10 cellular contexts compared by ENCODE assay signal in genomic region chr16:80852261-80852872, GRCh38. TPM values are rescaled to one million over a fixed set of nuclear protein-coding genes. Genes with fewer than 3 reads are reported as not detected.
DNase-seq lines count a peak whose midpoint lies in the region; ATAC-seq and TF ChIP-seq lines count a peak whose summit lies in the region.
"Had no signal": no experiment of that assay in that cellular context is flagged by ENCODE, and none has a peak within 500 bp of the region (broad histone marks: within the 10 kb centered on the region; RNA-seq: fewer than 3 reads in every experiment).

No MANE protein-coding gene starts in this region.

- TF ChIP-seq CTCF in Peyer's patch (IDR thresholded peaks at IDR 0.05) = peak in 4 of 6 experiments; percentile 12 to 40 (median 25)
- TF ChIP-seq CTCF in fibroblast of villous mesenchyme (IDR thresholded peaks at IDR 0.05; ENCODE audit: insufficient read depth, low read depth, low read length) = peak; percentile 63
- peak in 3 of 5 experiments; percentile 16 to 39 (median 29) for TF ChIP-seq CTCF in transverse colon (IDR thresholded peaks at IDR 0.05)

- H3K4me3 Mint-ChIP-seq in activated T-helper 17 cell treated with anti-CD3 and anti-CD28 coated beads, Interleukin-2, amount 50 U/mL, for 72 hours = no peak overlapping the region
- H3K4me3 Mint-ChIP-seq: activated B cell treated with CpG ODN at 0.5 μM for 24 hours; naive thymus-derived CD4-positive, alpha-beta T cell had no signal

- in situ Hi-C loops in transverse colon (cut with MboI; ENCODE audit: low pct_ligation_motif_present in 1 of 4, low pct_unique_long_range_greater_than_20kb in 1 of 4, low sequenced_read_pairs in 3 of 4) = no loop called here

- no peak overlapping the region for H3K27ac ChIP-seq in Peyer's patch
- no peak overlapping the region for H3K27ac ChIP-seq in transverse colon

- no peaks in the 10 kb centered on the region for H3K9me3 ChIP-seq in Peyer's patch
- no peaks in the 10 kb centered on the region for H3K9me3 ChIP-seq in transverse colon

- no peaks in the 10 kb centered on the region for H3K9me3 Mint-ChIP-seq in activated T-helper 17 cell treated with anti-CD3 and anti-CD28 coated beads, Interleukin-2, amount 50 U/mL, for 72 hours
- H3K9me3 Mint-ChIP-seq: activated B cell treated with CpG ODN at 0.5 μM for 24 hours; naive thymus-derived CD4-positive, alpha-beta T cell had no signal

- H3K27ac Mint-ChIP-seq in activated T-helper 17 cell treated with anti-CD3 and anti-CD28 coated beads, Interleukin-2, amount 50 U/mL, for 72 hours = no peak overlapping the region
- H3K27ac Mint-ChIP-seq: activated B cell treated with CpG ODN at 0.5 μM for 24 hours; naive thymus-derived CD4-positive, alpha-beta T cell had no signal

- H3K27me3 Mint-ChIP-seq in activated T-helper 17 cell treated with anti-CD3 and anti-CD28 coated beads, Interleukin-2, amount 50 U/mL, for 72 hours = peaks cover 14% of the 10 kb centered on the region

- H3K36me3 ChIP-seq in Peyer's patch (no peaks in the 10 kb centered on the region), transverse colon (no peaks in the 10 kb centered on the region)

- H3K36me3 Mint-ChIP-seq in activated T-helper 17 cell treated with anti-CD3 and anti-CD28 coated beads, Interleukin-2, amount 50 U/mL, for 72 hours (ENCODE audit: low read depth) = no peaks in the 10 kb centered on the region
- H3K36me3 Mint-ChIP-seq: naive thymus-derived CD4-positive, alpha-beta T cell had no signal

- DNase-seq in activated effector memory CD4-positive, alpha-beta T cell treated with anti-CD3 and anti-CD28 coated beads, Interleukin-2, amount 50 U/mL, for 16 hours = peak; percentile 63
- DNase-seq in activated effector memory CD4-positive, alpha-beta T cell treated with Interleukin-2 at 50 U/mL for 16 hours = no peak
- peak in 1 of 3 donors; percentile 49 for DNase-seq in Peyer's patch
- DNase-seq in fibroblast of villous mesenchyme (ENCODE audit: low read depth) = peak; percentile 56
- DNase-seq in transverse colon = peak; percentile 11
- DNase-seq in cerebellar nuclear complex (lab: John Stamatoyannopoulos, UW) = no peak
- no peak for DNase-seq in NCI-H2029 treated with DMSO at 0.1 percent for 48 hours (lab: John Stamatoyannopoulos, UW)
- DNase-seq: activated B cell treated with CpG ODN at 0.5 μM for 24 hours had no signal

- H3K27me3 ChIP-seq in Peyer's patch (no peaks in the 10 kb centered on the region), transverse colon (no peaks in the 10 kb centered on the region)

- H3K4me3 ChIP-seq in Peyer's patch (no peak overlapping the region), fibroblast of villous mesenchyme (ENCODE audit: low read depth, low read length) (no peak overlapping the region), transverse colon (no peak overlapping the region)

- no peaks in the 10 kb centered on the region for H3K4me1 Mint-ChIP-seq in activated T-helper 17 cell treated with anti-CD3 and anti-CD28 coated beads, Interleukin-2, amount 50 U/mL, for 72 hours
- H3K4me1 Mint-ChIP-seq: naive thymus-derived CD4-positive, alpha-beta T cell had no signal

- H3K4me1 ChIP-seq in Peyer's patch (no peaks in the 10 kb centered on the region), transverse colon (no peaks in the 10 kb centered on the region)

- no peak for TF ChIP-seq EP300 in transverse colon (IDR thresholded peaks at IDR 0.05; ENCODE audit: low read depth)

- WGBS in transverse colon (ENCODE audit: low coverage in 1 of 2), 2 donors = 94 to 97% methylated on average over 5 of the region's 5 CpGs

- intact Hi-C loops in transverse colon (cut with DNase I; ENCODE audit: low total_unique reads) = no loop called here

- TF ChIP-seq POLR2A in Peyer's patch (IDR thresholded peaks at IDR 0.05) (no peak), transverse colon (IDR thresholded peaks at IDR 0.05) (no peak)

- ATAC-seq in activated T-helper 17 cell treated with anti-CD3 and anti-CD28 coated beads, Interleukin-2, amount 50 U/mL, for 72 hours (replicated peaks) = no peak
- ATAC-seq: naive thymus-derived CD4-positive, alpha-beta T cell had no signal

RNA-seq across cellular contexts. Expression of gene CDYL2, which starts 48.0 kb away (rescaled TPM):
- 10 to 100 TPM in 2 of 4 donors, 1 to 10 TPM in 2; 7.4 to 18.6 (median 9.4) TPM for total RNA-seq in Peyer's patch
- total RNA-seq in fibroblast of villous mesenchyme = 9.3 and 14.2 TPM in 2 replicates
- 1 to 10 TPM in 3 of 4 donors, under 1 TPM in 1; 0.80 to 3.5 (median 2.3) TPM for total RNA-seq in transverse colon
- total RNA-seq in activated T-helper 17 cell treated with anti-CD3 and anti-CD28 coated beads, Interleukin-2, amount 50 U/mL, for 72 hours = 10 to 100 TPM; 26.3 to 40.3 TPM

Comparison
In these comparisons a context has a peak if more than half of its experiments do, and no peak if none do; other contexts are left out.
1. DNase-seq: peak in activated effector memory CD4-positive, alpha-beta T cell treated with anti-CD3 and anti-CD28 coated beads, Interleukin-2, amount 50 U/mL, for 16 hours (single experiment), fibroblast of villous mesenchyme (single experiment) and transverse colon (single experiment); none in activated effector memory CD4-positive, alpha-beta T cell treated with Interleukin-2 at 50 U/mL for 16 hours (single experiment), cerebellar nuclear complex (0 of 2) and NCI-H2029 treated with DMSO at 0.1 percent for 48 hours (single experiment).
2. Peak in every context shown above with its lines, with median percentiles within 50 percentile points of each other: CTCF ChIP-seq.